8 cellular contexts compared by ENCODE assay signal in the genomic region with DNA sequence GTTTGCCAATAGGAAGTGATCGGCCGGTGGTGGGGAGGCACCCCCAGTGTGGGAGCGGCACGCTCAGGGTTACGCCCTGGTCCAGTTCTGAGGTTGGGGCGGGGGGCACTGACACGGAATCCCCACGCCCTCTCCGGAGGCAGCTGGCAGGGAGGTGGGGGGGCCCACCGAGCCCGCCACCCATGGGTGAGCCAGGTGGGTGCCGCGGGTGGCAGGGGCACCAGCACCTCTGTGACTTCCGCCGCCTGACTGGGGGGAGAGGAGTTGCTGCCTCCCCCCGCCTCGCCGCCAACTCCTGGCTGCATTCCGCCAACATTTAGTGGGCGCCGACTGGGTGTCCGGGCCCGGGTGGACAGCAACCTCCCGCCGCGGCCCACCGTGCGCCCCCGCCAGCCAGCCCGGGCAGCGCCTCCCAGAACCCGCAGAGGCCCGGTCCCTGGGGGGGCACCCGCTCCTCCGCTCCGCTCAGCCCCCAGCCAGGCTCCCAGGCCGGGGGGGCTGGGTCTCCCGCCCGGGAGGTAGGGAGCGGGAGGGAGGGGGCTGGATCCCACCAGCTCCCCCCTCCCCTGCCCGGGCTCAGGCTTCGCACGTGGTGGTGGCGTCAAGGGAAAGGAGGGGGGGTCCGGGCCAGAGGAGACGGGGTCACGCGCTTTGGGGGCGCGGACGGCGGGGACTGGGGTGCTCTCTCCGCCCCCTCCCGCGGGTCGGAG. TPM values are rescaled to one million over a fixed set of nuclear protein-coding genes. Genes with fewer than 3 reads are reported as not detected.
DNase-seq lines count a peak whose midpoint lies in the region; ATAC-seq and TF ChIP-seq lines count a peak whose summit lies in the region.

No MANE protein-coding gene starts in this region.

- H3K9ac ChIP-seq in liver (ENCODE audit: low read depth in 1 of 2, low read length in 2 of 2), result peak overlapping the region; percentile 72 to 83

- H3K4me1 ChIP-seq in liver (ENCODE audit: control insufficient read depth in 4 of 4, insufficient read depth in 4 of 4, low read length in 3 of 4), result peaks cover 29 to 50% (median 41%) of the 10 kb centered on the region in 4 donors

- no TSS peak for BruUV-seq in Calu3 (replicated peaks; lab: Mats Ljungman, UMichigan)

- peaks cover 0 to 4% (median 0%) of the 10 kb centered on the region in 4 donors for H3K36me3 ChIP-seq in liver (ENCODE audit: control insufficient read depth in 4 of 4, insufficient read depth in 3 of 4, low read depth in 1 of 4, low read length in 3 of 4)

- under 1% methylated on average over 56 of the region's 56 CpGs for WGBS in liver

- peak overlapping the region; percentile 82 for H3K4me3 Mint-ChIP-seq in Calu3 (ENCODE audit: low read depth, unreplicated experiment)
- peak overlapping the region; percentile 82 for H3K4me3 Mint-ChIP-seq in T-helper 2 cell treated with Interferon-gamma antibody and Interleukin-4, amounts not matched to agents 5 μg/mL and 100 μg/mL, for 36 hours

- intact Hi-C loops in Calu3 (cut with micrococcal nuclease; ENCODE audit: unreplicated experiment), result no loop called here

- DNase-seq in Calu3 (no peak), coronary artery (ENCODE audit: low spot score) (peak; percentile 82), NCI-H128 (lab: John Stamatoyannopoulos, UW; ENCODE audit: unreplicated experiment) (no peak), KG1 (lab: John Stamatoyannopoulos, UW) (no peak)
- DNase-seq in T-helper 2 cell treated with Interferon-gamma antibody and Interleukin-4, amounts not matched to agents 5 μg/mL and 100 μg/mL, for 36 hours (ENCODE audit: low spot score), result peak; percentile 44
- DNase-seq in stimulated activated naive CD4-positive, alpha-beta T cell treated with Interleukin-2 at 50 U/mL for 16 hours (lab: John Stamatoyannopoulos, UW), result peak; percentile 37

- no peaks in the 10 kb centered on the region for H3K27me3 Mint-ChIP-seq in Calu3 (ENCODE audit: unreplicated experiment)
- H3K27me3 Mint-ChIP-seq in T-helper 2 cell treated with Interferon-gamma antibody and Interleukin-4, amounts not matched to agents 5 μg/mL and 100 μg/mL, for 36 hours (ENCODE audit: low read depth), result no peaks in the 10 kb centered on the region

- H3K27me3 ChIP-seq in liver (ENCODE audit: control insufficient read depth in 4 of 4, insufficient read depth in 4 of 4, low read length in 3 of 4), result no peaks in the 10 kb centered on the region

- peaks cover 60% of the 10 kb centered on the region for H3K36me3 Mint-ChIP-seq in Calu3 (ENCODE audit: insufficient read depth, unreplicated experiment)
- H3K36me3 Mint-ChIP-seq in T-helper 2 cell treated with Interferon-gamma antibody and Interleukin-4, amounts not matched to agents 5 μg/mL and 100 μg/mL, for 36 hours (ENCODE audit: low read depth), result peaks cover 3% of the 10 kb centered on the region

- H3K9me3 ChIP-seq in liver (ENCODE audit: control insufficient read depth in 4 of 4, low read length in 3 of 4), result no peaks in the 10 kb centered on the region

- peak overlapping the region; percentile 71 for H3K27ac Mint-ChIP-seq in Calu3 (ENCODE audit: unreplicated experiment)
- H3K27ac Mint-ChIP-seq in T-helper 2 cell treated with Interferon-gamma antibody and Interleukin-4, amounts not matched to agents 5 μg/mL and 100 μg/mL, for 36 hours, result no peak overlapping the region

- TF ChIP-seq RAD21 in liver (IDR thresholded peaks at IDR 0.05), result no peak

- H3K9me3 Mint-ChIP-seq in Calu3 (ENCODE audit: low read depth, unreplicated experiment), result no peaks in the 10 kb centered on the region
- no peaks in the 10 kb centered on the region for H3K9me3 Mint-ChIP-seq in T-helper 2 cell treated with Interferon-gamma antibody and Interleukin-4, amounts not matched to agents 5 μg/mL and 100 μg/mL, for 36 hours

- H3K27ac ChIP-seq in coronary artery (peak overlapping the region; percentile 95 to 99), liver (ENCODE audit: low read depth in 1 of 2, low read length in 2 of 2) (peak overlapping the region; percentile 86 to 94)

- no peak for TF ChIP-seq CTCF in Calu3 (IDR thresholded peaks at IDR 0.05; ENCODE audit: unreplicated experiment)
- no peak for TF ChIP-seq CTCF in coronary artery (IDR thresholded peaks at IDR 0.05)
- TF ChIP-seq CTCF in liver (IDR thresholded peaks at IDR 0.05; ENCODE audit: low read depth, low read length, missing input control), result no peak

- CTCF ChIA-PET in Calu3 (lab: Charles Lee), result interaction anchor here (0.6 kb wide), 2 partner anchors 31 to 48 kb away, joined by 3 to 6 read pairs; no protein-coding TSS in a partner anchor

- H3K4me3 ChIP-seq in coronary artery (peak overlapping the region; percentile 100), liver (ENCODE audit: low read depth in 1 of 3, low read length in 3 of 3) (peak overlapping the region; percentile 73 to 95 (median 78))

- ATAC-seq in HG02588 (IDR thresholded peaks at IDR 0.05; ENCODE audit: unreplicated experiment), result peak; percentile 5

- H3K4me1 Mint-ChIP-seq in Calu3 (ENCODE audit: low read depth, unreplicated experiment), result no peaks in the 10 kb centered on the region
- peaks cover 17% of the 10 kb centered on the region for H3K4me1 Mint-ChIP-seq in T-helper 2 cell treated with Interferon-gamma antibody and Interleukin-4, amounts not matched to agents 5 μg/mL and 100 μg/mL, for 36 hours (ENCODE audit: low read depth)

TF ChIP-seq in liver, 16 proteins besides CTCF, POLR2A, EP300 and RAD21:
- no peak for TF ChIP-seq JUND (IDR thresholded peaks at IDR 0.05)
- TF ChIP-seq, protein P1, sequence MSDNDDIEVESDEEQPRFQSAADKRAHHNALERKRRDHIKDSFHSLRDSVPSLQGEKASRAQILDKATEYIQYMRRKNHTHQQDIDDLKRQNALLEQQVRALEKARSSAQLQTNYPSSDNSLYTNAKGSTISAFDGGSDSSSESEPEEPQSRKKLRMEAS (IDR thresholded peaks at IDR 0.05), result no peak

RNA-seq across cellular contexts. Expression of gene ZBTB7A, which starts 2.0 kb away (rescaled TPM):
- 38.0 and 44.7 TPM in 2 replicates for total RNA-seq in Calu3 (2022)
- 10 to 100 TPM; 23.6 to 28.9 TPM for total RNA-seq in liver
- polyA plus RNA-seq in liver, result 10 to 100 TPM in 1 of 2 donors, 1 to 10 TPM in 1; 2.9 to 11.7 TPM

RNA-seq across cellular contexts. Expression of gene PIAS4, which starts 57.2 kb away (rescaled TPM):
- total RNA-seq in Calu3 (2022) (29.3 and 35.7 TPM in 2 replicates), liver (10 to 100 TPM; 10.8 to 14.1 TPM)
- polyA plus RNA-seq in liver, result 10 to 100 TPM in 1 of 2 donors, 1 to 10 TPM in 1; 5.6 to 10.4 TPM

RNA-seq across cellular contexts. Expression of gene MAP2K2, which starts 59.2 kb away (rescaled TPM):
- total RNA-seq in Calu3 (2022), result 113 and 114 TPM in 2 replicates
- total RNA-seq in liver, result 10 to 100 TPM; 43.8 to 64.4 TPM
- polyA plus RNA-seq in liver, result 10 to 100 TPM; 40.3 to 72.7 TPM

Comparison
In these comparisons a context has a peak if more than half of its experiments do, and no peak if none do; other contexts are left out.
1. DNase-seq: peak in T-helper 2 cell treated with Interferon-gamma antibody and Interleukin-4, amounts not matched to agents 5 μg/mL and 100 μg/mL, for 36 hours (single experiment), coronary artery (single experiment) and stimulated activated naive CD4-positive, alpha-beta T cell treated with Interleukin-2 at 50 U/mL for 16 hours (single experiment); none in Calu3 (single experiment), NCI-H128 (single experiment) and KG1 (single experiment).